Comparison of ENCODE assay signal across 8 cellular contexts in the genomic region with DNA sequence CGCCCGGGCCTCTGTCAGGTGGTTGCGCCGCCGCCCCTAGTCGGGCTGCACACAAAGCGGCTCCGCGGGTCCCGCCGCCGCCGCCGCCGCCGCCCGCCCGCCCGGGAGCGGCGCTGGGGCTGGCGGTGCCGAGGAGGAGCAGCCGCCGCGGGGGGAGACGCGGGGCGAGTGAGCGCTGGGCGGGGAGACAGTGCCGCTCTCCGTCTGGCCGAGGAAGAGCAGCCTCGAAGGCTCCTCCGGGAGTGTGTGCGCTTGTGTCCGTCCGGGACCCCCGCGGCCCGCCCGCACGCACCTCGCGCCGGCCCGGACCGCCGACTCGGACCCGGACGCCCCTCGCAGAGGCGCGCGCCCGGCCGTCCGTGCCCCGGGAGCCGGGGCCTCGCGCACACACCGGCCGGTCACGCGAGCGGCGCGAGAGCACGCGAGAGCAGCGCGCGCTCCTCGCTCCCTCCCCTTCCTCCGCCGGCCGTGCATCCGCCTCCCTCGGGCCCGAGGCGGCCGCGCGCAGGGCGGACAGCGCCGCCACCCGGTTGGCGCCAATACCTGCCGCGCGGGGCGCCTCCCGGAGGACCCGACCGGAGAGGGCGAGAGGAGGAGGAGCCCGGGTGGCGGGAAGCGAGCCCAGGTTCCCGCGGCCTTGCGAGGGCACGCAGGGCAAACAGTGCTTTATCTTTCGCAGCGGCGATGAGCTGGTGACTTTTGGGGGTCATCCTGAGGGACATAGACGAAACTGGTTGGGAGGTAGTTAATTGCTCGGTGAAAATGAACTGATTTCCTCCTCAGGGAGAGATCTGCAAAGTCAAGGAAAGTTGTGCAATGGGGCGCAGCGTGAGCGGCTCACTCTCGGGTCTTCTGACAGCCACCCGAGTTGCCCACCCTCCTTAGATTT. TPM values are rescaled to one million over a fixed set of nuclear protein-coding genes. Genes with fewer than 3 reads are reported as not detected.
A peak's percentile ranks its signal among the peaks of the same experiment; 100 is the strongest.
DNase-seq lines count a peak whose midpoint lies in the region; ATAC-seq and TF ChIP-seq lines count a peak whose summit lies in the region.

A gene with protein sequence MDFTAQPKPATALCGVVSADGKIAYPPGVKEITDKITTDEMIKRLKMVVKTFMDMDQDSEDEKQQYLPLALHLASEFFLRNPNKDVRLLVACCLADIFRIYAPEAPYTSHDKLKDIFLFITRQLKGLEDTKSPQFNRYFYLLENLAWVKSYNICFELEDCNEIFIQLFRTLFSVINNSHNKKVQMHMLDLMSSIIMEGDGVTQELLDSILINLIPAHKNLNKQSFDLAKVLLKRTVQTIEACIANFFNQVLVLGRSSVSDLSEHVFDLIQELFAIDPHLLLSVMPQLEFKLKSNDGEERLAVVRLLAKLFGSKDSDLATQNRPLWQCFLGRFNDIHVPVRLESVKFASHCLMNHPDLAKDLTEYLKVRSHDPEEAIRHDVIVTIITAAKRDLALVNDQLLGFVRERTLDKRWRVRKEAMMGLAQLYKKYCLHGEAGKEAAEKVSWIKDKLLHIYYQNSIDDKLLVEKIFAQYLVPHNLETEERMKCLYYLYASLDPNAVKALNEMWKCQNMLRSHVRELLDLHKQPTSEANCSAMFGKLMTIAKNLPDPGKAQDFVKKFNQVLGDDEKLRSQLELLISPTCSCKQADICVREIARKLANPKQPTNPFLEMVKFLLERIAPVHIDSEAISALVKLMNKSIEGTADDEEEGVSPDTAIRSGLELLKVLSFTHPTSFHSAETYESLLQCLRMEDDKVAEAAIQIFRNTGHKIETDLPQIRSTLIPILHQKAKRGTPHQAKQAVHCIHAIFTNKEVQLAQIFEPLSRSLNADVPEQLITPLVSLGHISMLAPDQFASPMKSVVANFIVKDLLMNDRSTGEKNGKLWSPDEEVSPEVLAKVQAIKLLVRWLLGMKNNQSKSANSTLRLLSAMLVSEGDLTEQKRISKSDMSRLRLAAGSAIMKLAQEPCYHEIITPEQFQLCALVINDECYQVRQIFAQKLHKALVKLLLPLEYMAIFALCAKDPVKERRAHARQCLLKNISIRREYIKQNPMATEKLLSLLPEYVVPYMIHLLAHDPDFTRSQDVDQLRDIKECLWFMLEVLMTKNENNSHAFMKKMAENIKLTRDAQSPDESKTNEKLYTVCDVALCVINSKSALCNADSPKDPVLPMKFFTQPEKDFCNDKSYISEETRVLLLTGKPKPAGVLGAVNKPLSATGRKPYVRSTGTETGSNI (N-terminal part only) (minus strand): TSS at position 423 of the 889 bp plus-strand sequence. CDS start 1,334 bp downstream, outside the sequence.

- WGBS in GM23248 (ENCODE audit: low coverage in 1 of 2, low lambda C conversion rate in 2 of 2, missing lambda C conversion rate in 2 of 2), 2 experiments: 1% methylated on average over 42 to 90 of the region's 117 CpGs

- no peaks in the 10 kb centered on the region for H3K27me3 ChIP-seq in DOHH2 (ENCODE audit: control insufficient read depth, low read length)
- H3K27me3 ChIP-seq in GM23248 (replicated peaks; ENCODE audit: insufficient read depth): no peaks in the 10 kb centered on the region
- no peaks in the 10 kb centered on the region for H3K27me3 ChIP-seq in fibroblast of lung (ENCODE audit: control insufficient read depth, insufficient read depth, low read length)

- H3K79me2 ChIP-seq in DOHH2 (ENCODE audit: control insufficient read depth, low read length) (peaks cover 50% of the 10 kb centered on the region), GM23248 (ENCODE audit: insufficient read depth) (peaks cover 43% of the 10 kb centered on the region), fibroblast of lung (ENCODE audit: control insufficient read depth, insufficient read depth, low read length) (peaks cover 41% of the 10 kb centered on the region)

- peak; percentile 85 to 96 (median 88) for ATAC-seq in natural killer cell

- peak within 1 kb of the TSS; percentile 90 for H3K9ac ChIP-seq in GM23248
- H3K9ac ChIP-seq in fibroblast of lung (ENCODE audit: insufficient read depth, low read length): peak within 1 kb of the TSS; percentile 90

- intact Hi-C loops in natural killer cell (cut with micrococcal nuclease): loop anchor here (1.0 to 10.0 kb wide), 5 partner anchors 73 to 450 kb away; a partner anchor contains a TSS

- TF ChIP-seq CTCF in DOHH2 (IDR thresholded peaks at IDR 0.05; ENCODE audit: low read depth, low read length, poor library complexity, severe bottlenecking): peak; percentile 77
- TF ChIP-seq CTCF in fibroblast of lung (conservative IDR thresholded peaks at IDR 0.05 in 1 of 2, IDR thresholded peaks at IDR 0.05 in 1 of 2; ENCODE audit: low read depth in 1 of 2, low read length in 2 of 2): peak; percentile 40 to 70
- peak; percentile 80 for TF ChIP-seq CTCF in natural killer cell (IDR thresholded peaks at IDR 0.05)

- H3K9me3 ChIP-seq in DOHH2 (ENCODE audit: control insufficient read depth, insufficient read depth, low read length) (no peaks in the 10 kb centered on the region), GM23248 (ENCODE audit: low read depth) (no peaks in the 10 kb centered on the region), fibroblast of lung (ENCODE audit: control insufficient read depth, insufficient read depth, low read depth, low read length) (no peaks in the 10 kb centered on the region)

- no peaks in the 10 kb centered on the region for H3F3A ChIP-seq in DOHH2 (ENCODE audit: control insufficient read depth, insufficient read depth)
- peaks cover 11% of the 10 kb centered on the region; the same call in 1 of the 2 replicates for H3F3A ChIP-seq in GM23248 (ENCODE audit: insufficient read depth)

- peak within 1 kb of the TSS; percentile 86 to 88 for H3K27ac Mint-ChIP-seq in natural killer cell

- H3K27me3 Mint-ChIP-seq in natural killer cell (ENCODE audit: low read depth in 2 of 2): no peaks in the 10 kb centered on the region

- H3K36me3 ChIP-seq in DOHH2 (ENCODE audit: control insufficient read depth, low read length) (peaks cover 39% of the 10 kb centered on the region), GM23248 (ENCODE audit: low read depth) (peaks cover 17% of the 10 kb centered on the region; the same call in 1 of the 2 replicates), fibroblast of lung (ENCODE audit: control insufficient read depth, insufficient read depth, low read length) (peaks cover 4% of the 10 kb centered on the region)

- peak within 1 kb of the TSS; percentile 90 for H3K4me3 Mint-ChIP-seq in natural killer cell

- H3K9me3 Mint-ChIP-seq in natural killer cell: no peaks in the 10 kb centered on the region

- H3K4me1 Mint-ChIP-seq in natural killer cell: peaks cover 27 to 31% of the 10 kb centered on the region in 2 donors

- H3K9me2 ChIP-seq in DOHH2 (replicated peaks; ENCODE audit: control insufficient read depth, low read length) (no peaks in the 10 kb centered on the region), GM23248 (ENCODE audit: insufficient read depth) (no peaks in the 10 kb centered on the region)

- H3K36me3 Mint-ChIP-seq in natural killer cell: no peaks in the 10 kb centered on the region

- H3K4me3 ChIP-seq in DOHH2 (ENCODE audit: low read length) (peak within 1 kb of the TSS; percentile 83), GM23248 (peak within 1 kb of the TSS; percentile 80), fibroblast of lung (replicated peaks in 1 of 4; ENCODE audit: control extremely low read depth in 1 of 4, insufficient read depth in 1 of 4, low read depth in 3 of 4, low read length in 4 of 4) (peak within 1 kb of the TSS; percentile 74 to 89 (median 82))

- peaks cover 43% of the 10 kb centered on the region for H3K4me1 ChIP-seq in DOHH2 (ENCODE audit: control insufficient read depth, low read length)
- peaks cover 9% of the 10 kb centered on the region; the same call in 1 of the 2 replicates for H3K4me1 ChIP-seq in GM23248 (ENCODE audit: insufficient read depth)
- H3K4me1 ChIP-seq in fibroblast of lung (ENCODE audit: control insufficient read depth, extremely low read depth, insufficient read depth, low read length): no peaks in the 10 kb centered on the region

- peak within 1 kb of the TSS; percentile 99 for H2AFZ ChIP-seq in GM23248
- peak within 1 kb of the TSS; percentile 79 for H2AFZ ChIP-seq in fibroblast of lung (ENCODE audit: low read length)

- DNase-seq in GM23248 (peak; percentile 97), Kasumi-1 (lab: John Stamatoyannopoulos, UW) (peak; percentile 86 to 87), RPMI7951 (ENCODE audit: low read depth) (peak; percentile 85), fibroblast of lung (ENCODE audit: low read depth in 2 of 2) (peak; percentile 82 to 83), natural killer cell (peak; percentile 86)
- peak; percentile 75 to 87 for DNase-seq in activated T-helper 1 cell treated with anti-CD3 and anti-CD28 coated beads, Interleukin-2, amount 50 U/mL, for 16 hours (ENCODE audit: low read depth in 1 of 2, low spot score in 1 of 2)
- peak; percentile 85 for DNase-seq in stimulated activated naive CD4-positive, alpha-beta T cell treated with Interleukin-2 at 50 U/mL for 16 hours (lab: John Stamatoyannopoulos, UW)

- H3K27ac ChIP-seq in DOHH2 (ENCODE audit: low read depth, low read length): peak within 1 kb of the TSS; percentile 86
- peak within 1 kb of the TSS; percentile 71 for H3K27ac ChIP-seq in GM23248
- H3K27ac ChIP-seq in fibroblast of lung (ENCODE audit: insufficient read depth, low read length): peak within 1 kb of the TSS; percentile 81

- in situ Hi-C loops in GM23248 (cut with MboI): no loop called here

- peaks cover 16% of the 10 kb centered on the region; the same call in 1 of the 2 replicates for H4K20me1 ChIP-seq in DOHH2 (ENCODE audit: control insufficient read depth, insufficient read depth, low read depth, low read length)
- H4K20me1 ChIP-seq in GM23248 (ENCODE audit: insufficient read depth): no peaks in the 10 kb centered on the region
- H4K20me1 ChIP-seq in fibroblast of lung (ENCODE audit: control insufficient read depth, extremely low read depth, insufficient read depth, low read length): no peaks in the 10 kb centered on the region

- H3K4me2 ChIP-seq in DOHH2 (ENCODE audit: low read length) (peak within 1 kb of the TSS; percentile 88), GM23248 (ENCODE audit: unreplicated experiment) (peak within 1 kb of the TSS; percentile 88), fibroblast of lung (ENCODE audit: extremely low read depth, insufficient read depth, low read length) (peak within 1 kb of the TSS; percentile 67)

RNA-seq across cellular contexts. Expression of the gene that starts here (rescaled TPM):
- total RNA-seq in GM23248 (2014; rRNA removed; shearing (Covaris generic)): 56.5 and 57.3 TPM in 2 replicates
- polyA plus RNA-seq in GM23248 (2016; fragmentation: Nextera tagmentation; extraction: Ambion mirVana): 24.0 and 26.8 TPM in 2 replicates
- total RNA-seq in RPMI7951 (2014; rRNA removed; shearing (Covaris generic)): 41.4 and 47.7 TPM in 2 replicates
- total RNA-seq in fibroblast of lung: 57.5 and 74.0 TPM in 2 replicates
- polyA plus RNA-seq in fibroblast of lung: 46.9 and 47.8 TPM in 2 replicates
- polyA plus RNA-seq in fibroblast of lung (2012): 28.1 and 29.9 TPM in 2 replicates
- 28.2 and 30.0 TPM in 2 replicates for polyA minus RNA-seq in fibroblast of lung (ENCODE audit: low replicate concordance)
- total RNA-seq in natural killer cell: 10 to 100 TPM; 80.1 to 99.9 (median 99.8) TPM

Comparison
In these comparisons a context has a peak if more than half of its experiments do, and no peak if none do; other contexts are left out.
1. Peak in every context shown above with its lines: DNase-seq, ATAC-seq, H3K4me3 ChIP-seq and H3K27ac ChIP-seq.